Comparison of ENCODE assay signal across 8 cellular contexts in genomic region chr7:73738612-73739386, GRCh38. TPM values are rescaled to one million over a fixed set of nuclear protein-coding genes. Genes with fewer than 3 reads are reported as not detected.
DNase-seq lines count a peak whose midpoint lies in the region; ATAC-seq and TF ChIP-seq lines count a peak whose summit lies in the region.

TSS of gene ABHD11 (minus strand) at chr7:73738802. CDS start at chr7:73738770, 32 bp downstream.

- CTCF ChIA-PET in GM10248 (lab: Yijun Ruan, JAX), result interaction anchor here (0.7 to 11.8 kb wide), 8 partner anchors 10 to 223 kb away, joined by 3 to 170 read pairs (median 4); no protein-coding TSS in a partner anchor

- peak within 1 kb of the TSS; percentile 87 for H3K27ac ChIP-seq in temporal lobe (ENCODE audit: low read depth, low read length)

- H3K9me3 Mint-ChIP-seq in activated naive CD4-positive, alpha-beta T cell treated with anti-CD3 and anti-CD28 coated beads, Interleukin-2, amount 50 U/mL, for 24 hours, result no peaks in the 10 kb centered on the region

- POLR2A ChIA-PET in GM10248 (lab: Yijun Ruan, JAX), result interaction anchor here (1.0 kb wide), 1 partner anchor 13 kb away, joined by 5 read pairs; no protein-coding TSS in a partner anchor

- H3K4me3 Mint-ChIP-seq in activated naive CD4-positive, alpha-beta T cell treated with anti-CD3 and anti-CD28 coated beads, Interleukin-2, amount 50 U/mL, for 24 hours, result peak within 1 kb of the TSS; percentile 92

- H3K36me3 Mint-ChIP-seq in activated naive CD4-positive, alpha-beta T cell treated with anti-CD3 and anti-CD28 coated beads, Interleukin-2, amount 50 U/mL, for 24 hours, result no peaks in the 10 kb centered on the region

- no peak for TF ChIP-seq CTCF in GM10248 (IDR thresholded peaks at IDR 0.05; ENCODE audit: control extremely low read depth, extremely low read depth, low read depth, missing control alignments)

- peak within 1 kb of the TSS; percentile 89 for H3K27ac Mint-ChIP-seq in activated naive CD4-positive, alpha-beta T cell treated with anti-CD3 and anti-CD28 coated beads, Interleukin-2, amount 50 U/mL, for 24 hours

- H3K4me1 Mint-ChIP-seq in activated naive CD4-positive, alpha-beta T cell treated with anti-CD3 and anti-CD28 coated beads, Interleukin-2, amount 50 U/mL, for 24 hours, result peaks cover 9% of the 10 kb centered on the region

- no peaks in the 10 kb centered on the region for H3K27me3 Mint-ChIP-seq in activated naive CD4-positive, alpha-beta T cell treated with anti-CD3 and anti-CD28 coated beads, Interleukin-2, amount 50 U/mL, for 24 hours

- peak; percentile 89 for ATAC-seq in HG02610 (IDR thresholded peaks at IDR 0.05; ENCODE audit: unreplicated experiment)
- ATAC-seq in SK-N-SH treated with all-trans-retinoic acid at 6 μM for 48 hours, result peak; percentile 84

- DNase-seq in GM10248 (ENCODE audit: extremely low spot score) (peak; percentile 100), NCI-H1092 treated with DMSO at 0.1 percent for 48 hours (lab: John Stamatoyannopoulos, UW) (peak; percentile 99), globus pallidus (ENCODE audit: low spot score) (peak; percentile 95), occipital lobe (lab: John Stamatoyannopoulos, UW) (peak; percentile 98)

TF ChIP-seq in SK-N-SH treated with all-trans-retinoic acid at 6 μM for 48 hours, 23 proteins besides CTCF, POLR2A, EP300 and RAD21:
- TF ChIP-seq ZFP3 (CRISPR knock-in tag; IDR thresholded peaks at IDR 0.05) (peak; percentile 44; the same call in 1 of the 2 replicates), ZFP30 (CRISPR knock-in tag; IDR thresholded peaks at IDR 0.05) (no peak), ARNTL (CRISPR knock-in tag; IDR thresholded peaks at IDR 0.05; ENCODE audit: borderline replicate concordance, low read depth) (no peak), POU6F1 (CRISPR knock-in tag; IDR thresholded peaks at IDR 0.05; ENCODE audit: borderline replicate concordance, low read depth) (no peak), PPARA (CRISPR knock-in tag; IDR thresholded peaks at IDR 0.05; ENCODE audit: borderline replicate concordance) (no peak), ZNF565 (CRISPR knock-in tag; conservative IDR thresholded peaks at IDR 0.05; ENCODE audit: low read depth) (no peak), OSR1 (CRISPR knock-in tag; IDR thresholded peaks at IDR 0.05) (no peak), ESRRG (CRISPR knock-in tag; IDR thresholded peaks at IDR 0.05) (no peak), ZC3H10 (CRISPR knock-in tag; IDR thresholded peaks at IDR 0.05) (no peak), ISL1 (CRISPR knock-in tag; IDR thresholded peaks at IDR 0.05) (no peak), ZNF70 (CRISPR knock-in tag; IDR thresholded peaks at IDR 0.05) (no peak), CREB5 (CRISPR knock-in tag; IDR thresholded peaks at IDR 0.05; ENCODE audit: low read depth) (no peak), TOX (CRISPR knock-in tag; IDR thresholded peaks at IDR 0.05; ENCODE audit: borderline replicate concordance) (no peak), ZNF8 (CRISPR knock-in tag; IDR thresholded peaks at IDR 0.05) (0 out of 2 replicates have a peak, but pooled peaks have one; percentile 58), PATZ1 (CRISPR knock-in tag; IDR thresholded peaks at IDR 0.05; ENCODE audit: borderline replicate concordance) (peak; percentile 50; the same call in 1 of the 2 replicates), SNAI2 (CRISPR knock-in tag; IDR thresholded peaks at IDR 0.05) (peak; percentile 23; the same call in 1 of the 2 replicates), GLIS3 (CRISPR knock-in tag; IDR thresholded peaks at IDR 0.05) (0 out of 2 replicates have a peak, but pooled peaks have one; percentile 51), TSHZ2 (CRISPR knock-in tag; IDR thresholded peaks at IDR 0.05) (peak; percentile 61; the same call in 1 of the 2 replicates), BACH2 (CRISPR knock-in tag; IDR thresholded peaks at IDR 0.05; ENCODE audit: borderline replicate concordance) (0 out of 2 replicates have a peak, but pooled peaks have one; percentile 39), CSDC2 (CRISPR knock-in tag; IDR thresholded peaks at IDR 0.05) (0 out of 2 replicates have a peak, but pooled peaks have one; percentile 57), TCF4 (CRISPR knock-in tag; IDR thresholded peaks at IDR 0.05; ENCODE audit: borderline replicate concordance) (peak; percentile 48; the same call in 1 of the 2 replicates)

RNA-seq across cellular contexts. Expression of gene ABHD11, which starts in this region (rescaled TPM):
- total RNA-seq in occipital lobe (4.2 TPM), temporal lobe (5.7 TPM)

Comparison
In these comparisons a context has a peak if more than half of its experiments do, and no peak if none do; other contexts are left out.
1. Peak in every context shown above with its lines: DNase-seq, ATAC-seq and H3K27ac ChIP-seq.